In the genomic region with DNA sequence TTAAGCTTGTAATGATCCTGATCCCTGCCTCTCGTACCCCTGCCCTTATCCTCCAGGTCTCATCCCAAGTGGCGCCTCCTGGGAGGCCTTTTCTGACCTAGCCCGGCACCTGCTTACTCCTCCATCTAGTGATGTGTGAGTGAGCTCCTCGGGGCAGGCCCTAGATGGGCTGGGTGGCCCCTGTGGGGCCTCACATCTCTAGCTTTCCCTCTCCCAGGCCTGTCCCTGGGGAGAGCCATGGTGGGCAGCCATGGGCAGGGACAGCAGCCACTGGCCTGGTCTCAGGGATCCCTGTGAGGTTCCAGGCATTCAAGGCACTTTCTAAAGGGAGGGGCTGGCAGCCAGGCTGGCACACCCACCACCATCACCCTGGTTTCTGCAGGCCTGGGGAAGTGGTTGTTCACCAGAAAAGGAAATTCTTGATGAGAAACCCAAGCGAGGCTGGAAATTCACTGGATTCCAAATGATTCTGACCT, we compare ENCODE assay signal across 18 cellular contexts. TPM values are rescaled to one million over a fixed set of nuclear protein-coding genes. Genes with fewer than 3 reads are reported as not detected.
A peak's percentile ranks its signal among the peaks of the same experiment; 100 is the strongest.
DNase-seq lines count a peak whose midpoint lies in the region; ATAC-seq and TF ChIP-seq lines count a peak whose summit lies in the region.
"Had no signal": no experiment of that assay in that cellular context is flagged by ENCODE, and none has a peak within 500 bp of the region (broad histone marks: within the 10 kb centered on the region; RNA-seq: fewer than 3 reads in every experiment).

No MANE protein-coding gene starts in this region.

- no peak for TF ChIP-seq EP300 in gastroesophageal sphincter (IDR thresholded peaks at IDR 0.05)

- WGBS in gastroesophageal sphincter (ENCODE audit: low coverage in 1 of 2), 2 donors, result 48 to 100% methylated on average over 1 to 2 of the region's 5 CpGs
- 59 to 61% methylated on average over 5 of the region's 5 CpGs for WGBS in aorta, 2 donors

- H3K4me1 ChIP-seq in left ventricle myocardium inferior (peaks cover 24% of the 10 kb centered on the region), gastroesophageal sphincter (peaks cover 8 to 54% (median 19%) of the 10 kb centered on the region in 3 donors), gastrocnemius medialis (peaks cover 15 to 18% of the 10 kb centered on the region in 2 donors), aorta (ENCODE audit: control insufficient read depth in 1 of 2, insufficient read depth in 2 of 2, low read length in 2 of 2) (no peaks in the 10 kb centered on the region)

- ATAC-seq in gastroesophageal sphincter, result peak; percentile 37
- ATAC-seq in gastrocnemius medialis, result peak in 1 of 2 donors; percentile 18
- ATAC-seq in aorta (ENCODE audit: low FRiP score), result peak; percentile 39
- ATAC-seq: HCT116 had no signal

- no peaks in the 10 kb centered on the region for H3K36me3 ChIP-seq in left ventricle myocardium inferior
- peaks cover 0 to 15% of the 10 kb centered on the region in 2 donors for H3K36me3 ChIP-seq in gastroesophageal sphincter
- H3K36me3 ChIP-seq in gastrocnemius medialis, result no peaks in the 10 kb centered on the region
- no peaks in the 10 kb centered on the region for H3K36me3 ChIP-seq in aorta (ENCODE audit: control insufficient read depth in 1 of 2, insufficient read depth in 2 of 2, low read length in 1 of 2)

- intact Hi-C loops in left ventricle myocardium inferior (cut with micrococcal nuclease) (no loop called here), cardiac septum (cut with DNase I) (no loop called here), gastrocnemius medialis (cut with DNase I; ENCODE audit: low total_unique reads) (no loop called here), aorta (cut with DNase I) (no loop called here)

- H3K27ac ChIP-seq in left ventricle myocardium inferior (replicated peaks) (peak overlapping the region; percentile 84), gastroesophageal sphincter (peak overlapping the region; percentile 55 to 87 (median 84)), gastrocnemius medialis (peak overlapping the region in 3 of 4 donors; percentile 32 to 72 (median 47)), aorta (ENCODE audit: low read depth in 1 of 2, low read length in 2 of 2) (peak overlapping the region in 1 of 2 donors; percentile 26)

- TF ChIP-seq CTCF in left ventricle myocardium inferior (IDR thresholded peaks at IDR 0.05; ENCODE audit: borderline replicate concordance) (no peak), gastroesophageal sphincter (IDR thresholded peaks at IDR 0.05) (no peak), gastrocnemius medialis (IDR thresholded peaks at IDR 0.05 in 4 of 5, conservative IDR thresholded peaks at IDR 0.05 in 1 of 5) (no peak)

- H3K27me3 ChIP-seq in left ventricle myocardium inferior (ENCODE audit: low read depth), result no peaks in the 10 kb centered on the region
- H3K27me3 ChIP-seq in gastroesophageal sphincter, result no peaks in the 10 kb centered on the region
- no peaks in the 10 kb centered on the region for H3K27me3 ChIP-seq in gastrocnemius medialis
- H3K27me3 ChIP-seq in aorta (ENCODE audit: control insufficient read depth in 1 of 2, insufficient read depth in 2 of 2, low read length in 1 of 2), result no peaks in the 10 kb centered on the region

- TF ChIP-seq POLR2A in gastroesophageal sphincter (IDR thresholded peaks at IDR 0.05) (no peak), gastrocnemius medialis (IDR thresholded peaks at IDR 0.05) (no peak)

- no peaks in the 10 kb centered on the region for H3K9me3 ChIP-seq in left ventricle myocardium inferior (replicated peaks)
- H3K9me3 ChIP-seq in gastroesophageal sphincter, result no peaks in the 10 kb centered on the region
- no peaks in the 10 kb centered on the region for H3K9me3 ChIP-seq in gastrocnemius medialis
- H3K9me3 ChIP-seq in aorta (ENCODE audit: control insufficient read depth, low read length), result no peaks in the 10 kb centered on the region

- DNase-seq in left ventricle myocardium inferior (no peak), cardiac septum (ENCODE audit: low spot score) (no peak), gastrocnemius medialis (no peak), aorta (no peak), amniotic stem cell (lab: John Stamatoyannopoulos, UW) (no peak), T-helper 9 cell (no peak), germinal center (ENCODE audit: low spot score) (no peak)
- DNase-seq: activated T-cell treated with anti-CD3 and anti-CD28 coated beads for 4 hours; CD4-positive, alpha-beta memory T cell; foreskin melanocyte; NCI-H1417; NCI-H526 treated with DMSO at 0.1 percent for 48 hours; nephron progenitor cell; SIG-M5; stimulated activated naive CD4-positive, alpha-beta T cell treated with Interleukin-2 at 50 U/mL for 16 hours; T-helper 1 cell had no signal

- in situ Hi-C loops in gastrocnemius medialis (cut with MboI; ENCODE audit: low sequenced_read_pairs in 4 of 4), result no loop called here

- H3K4me3 ChIP-seq in left ventricle myocardium inferior (no peak overlapping the region), gastroesophageal sphincter (no peak overlapping the region), gastrocnemius medialis (no peak overlapping the region), aorta (ENCODE audit: low read length in 2 of 2) (no peak overlapping the region)

RNA-seq across cellular contexts. Expression of a gene that starts 27.9 kb away (rescaled TPM):
- total RNA-seq in left ventricle myocardium inferior, result 2.9 TPM
- total RNA-seq in cardiac septum, result 2.2 TPM
- total RNA-seq in gastroesophageal sphincter, result 10 to 100 TPM; 50.1 to 89.2 (median 55.0) TPM
- total RNA-seq in gastrocnemius medialis, result 1 to 10 TPM in 3 of 4 donors, under 1 TPM in 1; 0.92 to 3.1 (median 2.6) TPM
- total RNA-seq in aorta, result 1 to 10 TPM; 5.8 to 6.1 TPM
- 1 to 10 TPM in 1 of 2 donors, under 1 TPM in 1; 0.84 to 1.4 TPM for polyA plus RNA-seq in aorta

RNA-seq across cellular contexts. Expression of a gene that starts 43.5 kb away (rescaled TPM):
- total RNA-seq in left ventricle myocardium inferior, result not detected
- not detected for total RNA-seq in cardiac septum
- 1 to 10 TPM in 1 of 4 donors, not detected in 3; 2.7 TPM for total RNA-seq in gastroesophageal sphincter
- not detected for total RNA-seq in gastrocnemius medialis
- 1 to 10 TPM in 1 of 2 donors, under 1 TPM in 1; 0.78 to 1.2 TPM for total RNA-seq in aorta
- not detected for polyA plus RNA-seq in aorta
- total RNA-seq: CD4-positive, alpha-beta memory T cell had no signal
- polyA plus RNA-seq: CD4-positive, alpha-beta memory T cell had no signal

RNA-seq across cellular contexts. Expression of a gene that starts 47.0 kb away (rescaled TPM):
- total RNA-seq in left ventricle myocardium inferior, result 0.47 TPM
- total RNA-seq in cardiac septum, result 0.70 TPM
- 10 to 100 TPM in 1 of 4 donors, 1 to 10 TPM in 3; 3.9 to 12.2 (median 6.7) TPM for total RNA-seq in gastroesophageal sphincter
- under 1 TPM in 2 of 4 donors, not detected in 2; 0.35 to 0.55 TPM for total RNA-seq in gastrocnemius medialis
- 1 to 10 TPM; 1.8 to 3.2 TPM for total RNA-seq in aorta
- polyA plus RNA-seq in aorta, result 1 to 10 TPM; 1.0 to 2.1 TPM

Comparison
In these comparisons a context has a peak if more than half of its experiments do, and no peak if none do; other contexts are left out.
1. RNA of a gene that starts 27.9 kb away (total RNA-seq): 50.1 to 89.2 TPM in gastroesophageal sphincter; 5.8 to 6.1 TPM in aorta, 0.92 to 3.1 TPM in gastrocnemius medialis, 2.9 TPM in left ventricle myocardium inferior (single experiment) and 2.2 TPM in cardiac septum (single experiment); every median in the first group is over 4 times any median in the second.